15 cellular contexts compared by ENCODE assay signal in genomic region chr7:22724861-22725260, GRCh38. TPM values are rescaled to one million over a fixed set of nuclear protein-coding genes. Genes with fewer than 3 reads are reported as not detected.
DNase-seq lines count a peak whose midpoint lies in the region; ATAC-seq and TF ChIP-seq lines count a peak whose summit lies in the region.
"Had no signal": no experiment of that assay in that cellular context is flagged by ENCODE, and none has a peak within 500 bp of the region (broad histone marks: within the 10 kb centered on the region; RNA-seq: fewer than 3 reads in every experiment).

No MANE protein-coding gene starts in this region.

- H3K9me3 ChIP-seq in SJSA1 (replicated peaks) (no peaks in the 10 kb centered on the region), esophagus muscularis mucosa (no peaks in the 10 kb centered on the region), T-helper 17 cell (ENCODE audit: control insufficient read depth, low read length, poor library complexity, severe bottlenecking) (no peaks in the 10 kb centered on the region), A673 (ENCODE audit: low read depth, low read length, poor library complexity, severe bottlenecking) (no peaks in the 10 kb centered on the region)

- WGBS in esophagus muscularis mucosa = 62% methylated on average over 6 of the region's 6 CpGs

- DNase-seq in HFFc6 = no peak
- no peak for DNase-seq in SJSA1 (ENCODE audit: low read depth in 1 of 2, low spot score in 2 of 2)
- no peak for DNase-seq in esophagus muscularis mucosa (ENCODE audit: extremely low spot score)
- no peak for DNase-seq in T-helper 17 cell
- DNase-seq in A673 (ENCODE audit: low spot score) = no peak
- DNase-seq in mesothelial cell of epicardium (ENCODE audit: low spot score in 2 of 2, unreplicated experiment in 2 of 2) = no peak
- DNase-seq: CD8-positive, alpha-beta T cell; GF-D8; GOT3; NCI-H1105 treated with DMSO at 0.1 percent for 48 hours; NCI-H1930; NCI-H2171 had no signal

- no peak overlapping the region for H3K9ac ChIP-seq in rectal smooth muscle tissue (ENCODE audit: low read length)
- H3K9ac ChIP-seq: KMS-11 had no signal

- intact Hi-C loops in esophagus muscularis mucosa (cut with DNase I) (loop anchor here (10.0 kb wide), 1 partner anchor 330 kb away; no protein-coding TSS in a partner anchor), A673 (cut with micrococcal nuclease; ENCODE audit: unreplicated experiment) (no loop called here)

- peak overlapping the region; percentile 54; the same call in 1 of the 2 replicates for H3K4me3 ChIP-seq in SJSA1
- no peak overlapping the region for H3K4me3 ChIP-seq in esophagus muscularis mucosa
- H3K4me3 ChIP-seq in rectal smooth muscle tissue (ENCODE audit: low read length) = no peak overlapping the region
- no peak overlapping the region for H3K4me3 ChIP-seq in A673 (ENCODE audit: low read depth, low read length, poor library complexity, severe bottlenecking)

- CTCF ChIA-PET in A673 (lab: Charles Lee) = no interaction called here

- H3K36me3 ChIP-seq in SJSA1 = peaks cover 14% of the 10 kb centered on the region
- no peaks in the 10 kb centered on the region for H3K36me3 ChIP-seq in esophagus muscularis mucosa
- no peaks in the 10 kb centered on the region for H3K36me3 ChIP-seq in rectal smooth muscle tissue (ENCODE audit: control insufficient read depth, insufficient read depth, low read length)
- H3K36me3 ChIP-seq in A673 (ENCODE audit: insufficient read depth, low read length, poor library complexity, severe bottlenecking) = no peaks in the 10 kb centered on the region

- no peak for TF ChIP-seq POLR2A in esophagus muscularis mucosa (IDR thresholded peaks at IDR 0.05; ENCODE audit: low read depth)

- H3K27me3 Mint-ChIP-seq in HFFc6 (ENCODE audit: insufficient read depth) (no peaks in the 10 kb centered on the region; the same call in 1 of the 2 replicates), T-helper 17 cell (peaks cover 29% of the 10 kb centered on the region), mesothelial cell of epicardium (ENCODE audit: low read depth) (no peaks in the 10 kb centered on the region)

- H3K36me3 Mint-ChIP-seq in HFFc6 (ENCODE audit: low read depth) = peaks cover 17% of the 10 kb centered on the region
- H3K36me3 Mint-ChIP-seq in T-helper 17 cell (ENCODE audit: low read depth) = no peaks in the 10 kb centered on the region
- no peaks in the 10 kb centered on the region for H3K36me3 Mint-ChIP-seq in mesothelial cell of epicardium
- H3K36me3 Mint-ChIP-seq: CD8-positive, alpha-beta T cell had no signal

- H3K4me3 Mint-ChIP-seq in HFFc6 (no peak overlapping the region), T-helper 17 cell (no peak overlapping the region), mesothelial cell of epicardium (no peak overlapping the region)
- H3K4me3 Mint-ChIP-seq: CD8-positive, alpha-beta T cell had no signal

- H3K9me3 Mint-ChIP-seq in HFFc6 (no peaks in the 10 kb centered on the region), mesothelial cell of epicardium (no peaks in the 10 kb centered on the region)
- H3K9me3 Mint-ChIP-seq: CD8-positive, alpha-beta T cell had no signal

- TF ChIP-seq CTCF in HFFc6 (IDR thresholded peaks at IDR 0.05) = no peak
- TF ChIP-seq CTCF in esophagus muscularis mucosa (IDR thresholded peaks at IDR 0.05) = no peak
- TF ChIP-seq CTCF in A673 (conservative IDR thresholded peaks at IDR 0.05; ENCODE audit: low read depth, low read length) = no peak
- TF ChIP-seq CTCF in mesothelial cell of epicardium (IDR thresholded peaks at IDR 0.05; ENCODE audit: unreplicated experiment) = no peak

- H3K27ac Mint-ChIP-seq in HFFc6 (peak overlapping the region; percentile 42; the same call in 1 of the 2 replicates), T-helper 17 cell (no peak overlapping the region), mesothelial cell of epicardium (no peak overlapping the region)
- H3K27ac Mint-ChIP-seq: CD8-positive, alpha-beta T cell had no signal

- H3K27ac ChIP-seq in SJSA1 = peak overlapping the region; percentile 93
- peak overlapping the region; percentile 45 to 87 (median 84) for H3K27ac ChIP-seq in esophagus muscularis mucosa (replicated peaks in 1 of 4)
- H3K27ac ChIP-seq in rectal smooth muscle tissue (ENCODE audit: low read depth, low read length) = peak overlapping the region; percentile 32
- H3K27ac ChIP-seq in A673 (ENCODE audit: low read depth, low read length, poor library complexity, severe bottlenecking) = no peak overlapping the region
- H3K27ac ChIP-seq: KMS-11 had no signal

- ATAC-seq in T-helper 17 cell = no peak
- ATAC-seq in GM19467 (IDR thresholded peaks at IDR 0.05; ENCODE audit: unreplicated experiment) = no peak
- ATAC-seq: CD8-positive, alpha-beta T cell had no signal

- peaks cover 72% of the 10 kb centered on the region for H3K4me1 ChIP-seq in SJSA1 (replicated peaks)
- H3K4me1 ChIP-seq in esophagus muscularis mucosa = peaks cover 62 to 80% (median 77%) of the 10 kb centered on the region in 4 donors
- H3K4me1 ChIP-seq in rectal smooth muscle tissue (ENCODE audit: control insufficient read depth, insufficient read depth, low read length) = peaks cover 13% of the 10 kb centered on the region
- peaks cover 18% of the 10 kb centered on the region for H3K4me1 ChIP-seq in A673 (ENCODE audit: insufficient read depth, low read length, poor library complexity, severe bottlenecking)

- H3K4me1 Mint-ChIP-seq in HFFc6 (ENCODE audit: low read depth) = peaks cover 86% of the 10 kb centered on the region
- peaks cover 12% of the 10 kb centered on the region for H3K4me1 Mint-ChIP-seq in T-helper 17 cell
- peaks cover 28% of the 10 kb centered on the region for H3K4me1 Mint-ChIP-seq in mesothelial cell of epicardium

- POLR2A ChIA-PET in A673 (lab: Charles Lee; ENCODE audit: low non-redundant PET) = interaction anchor here (0.5 kb wide), 1 partner anchor 52 kb away, joined by 5 read pairs; no protein-coding TSS in a partner anchor

- H3K27me3 ChIP-seq in SJSA1 (replicated peaks) (no peaks in the 10 kb centered on the region), esophagus muscularis mucosa (no peaks in the 10 kb centered on the region), rectal smooth muscle tissue (ENCODE audit: control insufficient read depth, insufficient read depth, low read length) (no peaks in the 10 kb centered on the region), A673 (replicated peaks; ENCODE audit: insufficient read depth, low read depth, low read length, poor library complexity) (no peaks in the 10 kb centered on the region)

- TF ChIP-seq EP300 in esophagus muscularis mucosa (IDR thresholded peaks at IDR 0.05) = no peak

- no TSS peak for BruUV-seq in A673 (replicated peaks; lab: Mats Ljungman, UMichigan)

RNA-seq across cellular contexts. Expression of gene IL6, which starts 2.1 kb away (rescaled TPM):
- 10 to 100 TPM; 21.3 to 55.1 (median 50.0) TPM for total RNA-seq in HFFc6 (2021; fragmentation: NEBNext Ultra II Directional; extraction: Animal tissue kit (Norgen Biotek cat#: 25700))
- total RNA-seq in SJSA1 (2014; rRNA removed; shearing (Covaris generic)) = 3.3 and 5.8 TPM in 2 replicates
- total RNA-seq in esophagus muscularis mucosa (10 to 100 TPM in 1 of 4 donors, 1 to 10 TPM in 2, under 1 TPM in 1; 0.83 to 51.4 (median 3.4) TPM), T-helper 17 cell (1 to 10 TPM in 1 of 2 donors, under 1 TPM in 1; 0.57 to 1.5 TPM), A673 (2021) (not detected in 2 replicates), mesothelial cell of epicardium (1.1 to 1.7 TPM (median 1.4 TPM) in 3 replicates)
